8 cellular contexts compared by ENCODE assay signal in the genomic region with DNA sequence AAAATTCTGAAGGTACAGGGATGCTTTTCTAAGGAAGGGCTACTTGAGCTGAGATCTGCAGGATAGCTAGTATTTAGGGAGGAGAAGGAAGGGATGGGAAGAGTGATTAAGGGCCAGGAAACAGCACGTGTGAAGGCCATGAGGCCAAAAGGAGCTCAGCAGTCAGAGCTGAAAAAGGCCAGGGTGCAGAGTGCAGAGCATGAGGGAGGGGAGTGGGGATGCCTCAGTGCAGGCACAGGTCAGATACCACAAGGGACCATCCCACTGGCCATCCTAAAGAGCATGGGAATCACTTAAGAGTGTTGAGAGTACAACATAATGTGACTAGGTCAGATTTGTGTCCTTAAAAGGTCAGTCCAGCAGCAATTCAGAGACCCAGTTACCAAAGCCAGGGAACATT. TPM values are rescaled to one million over a fixed set of nuclear protein-coding genes. Genes with fewer than 3 reads are reported as not detected.
"Had no signal": no experiment of that assay in that cellular context is flagged by ENCODE, and none has a peak within 500 bp of the region (broad histone marks: within the 10 kb centered on the region; RNA-seq: fewer than 3 reads in every experiment).

No MANE protein-coding gene starts in this region.

- H3K9me3 Mint-ChIP-seq: HFFc6, IgD-negative memory B cell had no signal

- H3K4me1 ChIP-seq: HAP-1 had no signal

- H3K27ac ChIP-seq: HL-60 had no signal

- DNase-seq: GOT3, H7, HFFc6 had no signal

- H3K4me3 ChIP-seq: HAP-1 had no signal

- H3K36me3 Mint-ChIP-seq: IgD-negative memory B cell had no signal

- H3K9me3 ChIP-seq: HAP-1 had no signal

- H3K4me3 Mint-ChIP-seq: HFFc6, IgD-negative memory B cell had no signal

- H3K36me3 ChIP-seq: HAP-1 had no signal

- ATAC-seq: HCT116, HepG2 had no signal

- H3K27ac Mint-ChIP-seq: HFFc6, IgD-negative memory B cell had no signal

RNA-seq across cellular contexts. Expression of gene LRRN2, which starts 16.0 kb away (rescaled TPM):
- total RNA-seq: HepG2, HFFc6 had no signal
- polyA plus RNA-seq: HepG2, IgD-negative memory B cell had no signal
